10 cellular contexts compared by ENCODE assay signal in genomic region chr14:68926236-68926635, GRCh38. TPM values are rescaled to one million over a fixed set of nuclear protein-coding genes. Genes with fewer than 3 reads are reported as not detected.
A peak's percentile ranks its signal among the peaks of the same experiment; 100 is the strongest.
DNase-seq lines count a peak whose midpoint lies in the region; ATAC-seq and TF ChIP-seq lines count a peak whose summit lies in the region.
"Had no signal": no experiment of that assay in that cellular context is flagged by ENCODE, and none has a peak within 500 bp of the region (broad histone marks: within the 10 kb centered on the region; RNA-seq: fewer than 3 reads in every experiment).

No MANE protein-coding gene starts in this region.

- no peaks in the 10 kb centered on the region for H3K9me3 Mint-ChIP-seq in endodermal cell
- H3K9me3 Mint-ChIP-seq in activated T-helper 1 cell treated with anti-CD3 and anti-CD28 coated beads, Interleukin-12 subunit alpha, Interleukin-12 subunit beta, Interleukin-2, Interleukin-4 antibody, amounts not matched to agents 30 ng/mL and 10 ng/mL and 1 ng/mL, durations not matched to agents 14 hours and 24 hours and 36 hours: peaks cover 25% of the 10 kb centered on the region

- no peak overlapping the region for H4K8ac ChIP-seq in trophoblast cell (ENCODE audit: low read depth, low read length)

- H3K27ac Mint-ChIP-seq in endodermal cell: no peak overlapping the region
- no peak overlapping the region for H3K27ac Mint-ChIP-seq in activated T-helper 1 cell treated with anti-CD3 and anti-CD28 coated beads, Interleukin-12 subunit alpha, Interleukin-12 subunit beta, Interleukin-2, Interleukin-4 antibody, amounts not matched to agents 30 ng/mL and 10 ng/mL and 1 ng/mL, durations not matched to agents 14 hours and 24 hours and 36 hours

- H2AFZ ChIP-seq in SK-N-SH (ENCODE audit: low read depth) (no peak overlapping the region), trophoblast cell (ENCODE audit: insufficient read depth, low read length, poor library complexity) (no peak overlapping the region)

- no peak for TF ChIP-seq POLR2A in NB4 (IDR thresholded peaks at IDR 0.05; ENCODE audit: extremely low read depth, insufficient read length)

- no peak overlapping the region for H3K4me3 ChIP-seq in SK-N-SH (ENCODE audit: low read depth in 2 of 2, low read length in 1 of 2)
- H3K4me3 ChIP-seq in NB4 (ENCODE audit: low read depth, low read length): no peak overlapping the region
- no peak overlapping the region for H3K4me3 ChIP-seq in endodermal cell (ENCODE audit: low read length)
- no peak overlapping the region for H3K4me3 ChIP-seq in trophoblast cell (ENCODE audit: low read depth, low read length)
- H3K4me3 ChIP-seq: BLaER1 had no signal

- H3K4ac ChIP-seq in trophoblast cell (ENCODE audit: low read depth, low read length): peak overlapping the region; percentile 37

- peaks cover 100% of the 10 kb centered on the region for H3K79me2 ChIP-seq in SK-N-SH (ENCODE audit: insufficient read depth)
- H3K79me2 ChIP-seq in trophoblast cell (ENCODE audit: control insufficient read depth, insufficient read depth, low read length, poor library complexity): peaks cover 37% of the 10 kb centered on the region

- ATAC-seq in SK-N-SH treated with all-trans-retinoic acid at 6 μM for 48 hours (no peak), HG02973 (IDR thresholded peaks at IDR 0.05; ENCODE audit: unreplicated experiment) (no peak)
- ATAC-seq: activated T-cell treated with anti-CD3 and anti-CD28 coated beads, Interleukin-2, amount 50 U/mL, for 4 hours had no signal

- CTCF ChIA-PET in SK-N-SH (lab: Yijun Ruan, JAX): interaction anchor here (0.7 to 3.8 kb wide), 14 partner anchors 9 to 181 kb away, joined by 3 to 21 read pairs (median 4); no protein-coding TSS in a partner anchor

- peaks cover 23% of the 10 kb centered on the region for H3F3A ChIP-seq in SK-N-SH (replicated peaks; ENCODE audit: insufficient read depth)

- H3K23ac ChIP-seq in trophoblast cell (ENCODE audit: low read length): no peak overlapping the region

- POLR2A ChIA-PET in SK-N-SH (lab: Yijun Ruan, JAX): no interaction called here

- TF ChIP-seq RAD21 in SK-N-SH (IDR thresholded peaks at IDR 0.05; ENCODE audit: low read length): no peak

- no peak for TF ChIP-seq EP300 in SK-N-SH (IDR thresholded peaks at IDR 0.05; ENCODE audit: borderline replicate concordance in 1 of 2, low read depth in 1 of 2, low read length in 1 of 2)

- H2AK5ac ChIP-seq in trophoblast cell (ENCODE audit: low read length): no peak overlapping the region

- H4K91ac ChIP-seq in trophoblast cell (ENCODE audit: low read depth, low read length): no peak overlapping the region

- H3K4me1 ChIP-seq in SK-N-SH (ENCODE audit: control insufficient read depth in 1 of 2, insufficient read depth in 2 of 2, low read depth in 1 of 2, low read length in 1 of 2) (peaks cover 0 to 29% of the 10 kb centered on the region in 2 experiments; a peak in 2 of 4 replicates), endodermal cell (ENCODE audit: control insufficient read depth, insufficient read depth, low read length) (peaks cover 12% of the 10 kb centered on the region), trophoblast cell (ENCODE audit: control insufficient read depth in 1 of 2, insufficient read depth in 2 of 2, low read length in 2 of 2) (peaks cover 41 to 50% of the 10 kb centered on the region in 2 experiments)

- H3K27me3 Mint-ChIP-seq in endodermal cell (ENCODE audit: insufficient read depth): no peaks in the 10 kb centered on the region
- H3K27me3 Mint-ChIP-seq in activated T-helper 1 cell treated with anti-CD3 and anti-CD28 coated beads, Interleukin-12 subunit alpha, Interleukin-12 subunit beta, Interleukin-2, Interleukin-4 antibody, amounts not matched to agents 30 ng/mL and 10 ng/mL and 1 ng/mL, durations not matched to agents 14 hours and 24 hours and 36 hours (ENCODE audit: insufficient read depth): no peaks in the 10 kb centered on the region

- H3K4me1 Mint-ChIP-seq in endodermal cell: peaks cover 30% of the 10 kb centered on the region
- H3K4me1 Mint-ChIP-seq in activated T-helper 1 cell treated with anti-CD3 and anti-CD28 coated beads, Interleukin-12 subunit alpha, Interleukin-12 subunit beta, Interleukin-2, Interleukin-4 antibody, amounts not matched to agents 30 ng/mL and 10 ng/mL and 1 ng/mL, durations not matched to agents 14 hours and 24 hours and 36 hours (ENCODE audit: low read depth): peaks cover 30% of the 10 kb centered on the region

- intact Hi-C loops in activated T-helper 1 cell treated with anti-CD3 and anti-CD28 coated beads, Interleukin-12 subunit alpha, Interleukin-12 subunit beta, Interleukin-2, Interleukin-4 antibody, amounts not matched to agents 30 ng/mL and 10 ng/mL and 1 ng/mL, durations not matched to agents 14 hours and 24 hours and 36 hours (cut with micrococcal nuclease): no loop called here

- H3K36me3 ChIP-seq in SK-N-SH (replicated peaks in 1 of 2; ENCODE audit: control insufficient read depth in 1 of 2, insufficient read depth in 2 of 2, low read length in 1 of 2): peaks cover 34 to 50% of the 10 kb centered on the region in 2 experiments
- H3K36me3 ChIP-seq in endodermal cell (ENCODE audit: control insufficient read depth, insufficient read depth, low read length): peaks cover 75% of the 10 kb centered on the region
- peaks cover 36 to 55% of the 10 kb centered on the region in 2 experiments for H3K36me3 ChIP-seq in trophoblast cell (ENCODE audit: control insufficient read depth in 1 of 2, insufficient read depth in 2 of 2, low read length in 2 of 2)

- no peak overlapping the region for H2BK5ac ChIP-seq in trophoblast cell (ENCODE audit: low read depth, low read length, poor library complexity)

- no peak overlapping the region for H3K4me3 Mint-ChIP-seq in endodermal cell
- no peak overlapping the region for H3K4me3 Mint-ChIP-seq in activated T-helper 1 cell treated with anti-CD3 and anti-CD28 coated beads, Interleukin-12 subunit alpha, Interleukin-12 subunit beta, Interleukin-2, Interleukin-4 antibody, amounts not matched to agents 30 ng/mL and 10 ng/mL and 1 ng/mL, durations not matched to agents 14 hours and 24 hours and 36 hours
- H3K4me3 Mint-ChIP-seq: activated T-cell treated with anti-CD3 and anti-CD28 coated beads, Interleukin-2, amount 50 U/mL, for 4 hours had no signal

- no peak overlapping the region for H3K4me2 ChIP-seq in SK-N-SH
- H3K4me2 ChIP-seq in trophoblast cell (ENCODE audit: low read length): no peak overlapping the region
- H3K4me2 ChIP-seq: BLaER1 had no signal

- H3K79me1 ChIP-seq in trophoblast cell (ENCODE audit: low read length): peaks cover 29% of the 10 kb centered on the region

- no peak overlapping the region for H3K14ac ChIP-seq in trophoblast cell (ENCODE audit: low read length)

- H3K9me2 ChIP-seq in SK-N-SH: no peaks in the 10 kb centered on the region

- H2BK120ac ChIP-seq in trophoblast cell (ENCODE audit: insufficient read depth, low read length, poor library complexity): no peak overlapping the region

- H3K9me3 ChIP-seq in SK-N-SH (no peaks in the 10 kb centered on the region), endodermal cell (ENCODE audit: control insufficient read depth, low read length) (peaks cover 6% of the 10 kb centered on the region), trophoblast cell (ENCODE audit: insufficient read depth, low read depth, low read length) (peaks cover 6% of the 10 kb centered on the region)

- no peaks in the 10 kb centered on the region for H3K27me3 ChIP-seq in SK-N-SH (ENCODE audit: insufficient read depth)
- H3K27me3 ChIP-seq in endodermal cell (ENCODE audit: control insufficient read depth, insufficient read depth, low read length, poor library complexity, severe bottlenecking): no peaks in the 10 kb centered on the region
- H3K27me3 ChIP-seq in trophoblast cell (ENCODE audit: insufficient read depth, low read length): no peaks in the 10 kb centered on the region
- H3K27me3 ChIP-seq: BLaER1 had no signal

- H3K36me3 Mint-ChIP-seq in endodermal cell (ENCODE audit: low read depth): peaks cover 39% of the 10 kb centered on the region
- H3K36me3 Mint-ChIP-seq in activated T-helper 1 cell treated with anti-CD3 and anti-CD28 coated beads, Interleukin-12 subunit alpha, Interleukin-12 subunit beta, Interleukin-2, Interleukin-4 antibody, amounts not matched to agents 30 ng/mL and 10 ng/mL and 1 ng/mL, durations not matched to agents 14 hours and 24 hours and 36 hours (ENCODE audit: low read depth): peaks cover 16% of the 10 kb centered on the region

- no peak overlapping the region for H2BK12ac ChIP-seq in trophoblast cell (ENCODE audit: low read length)

- H4K20me1 ChIP-seq in SK-N-SH (ENCODE audit: insufficient read depth): peaks cover 100% of the 10 kb centered on the region

- TF ChIP-seq CTCF in SK-N-SH (IDR thresholded peaks at IDR 0.05) (peak; percentile 51), NB4 (IDR thresholded peaks at IDR 0.05; ENCODE audit: low read depth, low read length) (peak; percentile 69), endodermal cell (conservative IDR thresholded peaks at IDR 0.05) (peak; percentile 75)

- 100% methylated on average over 1 of the region's 1 CpG for WGBS in SK-N-SH (ENCODE audit: low lambda C conversion rate)
- 90 to 100% methylated on average over 1 of the region's 1 CpG for WGBS in endodermal cell (ENCODE audit: insufficient coverage in 1 of 2, insufficient read length in 1 of 2), 2 experiments
- WGBS in trophoblast cell (ENCODE audit: extremely low coverage, insufficient coverage, insufficient read length): no CpG with 5 or more reads among the region's 1 CpG

- H3K9ac ChIP-seq in SK-N-SH (no peak overlapping the region), endodermal cell (ENCODE audit: extremely low read depth, low read length, poor library complexity, severe bottlenecking) (no peak overlapping the region), trophoblast cell (ENCODE audit: low read length) (no peak overlapping the region)
- H3K9ac ChIP-seq: BLaER1 had no signal

- H3K27ac ChIP-seq in SK-N-SH (ENCODE audit: low read depth in 2 of 2, low read length in 1 of 2) (no peak overlapping the region), endodermal cell (ENCODE audit: low read depth, low read length) (no peak overlapping the region), trophoblast cell (ENCODE audit: low read depth, low read length) (no peak overlapping the region)
- H3K27ac ChIP-seq: BLaER1 had no signal

- no peak for DNase-seq in SK-N-SH
- peak; percentile 42 for DNase-seq in NB4 (ENCODE audit: low read depth)
- no peak for DNase-seq in endodermal cell
- DNase-seq in trophoblast cell: peak in 1 of 2 donors; percentile 38
- DNase-seq in NK-92 (lab: John Stamatoyannopoulos, UW; ENCODE audit: unreplicated experiment): no peak
- DNase-seq in activated T-helper 1 cell treated with anti-CD3 and anti-CD28 coated beads, Interleukin-12 subunit alpha, Interleukin-12 subunit beta, Interleukin-2, Interleukin-4 antibody, amounts not matched to agents 30 ng/mL and 10 ng/mL and 1 ng/mL, durations not matched to agents 14 hours and 24 hours and 36 hours (ENCODE audit: low spot score): no peak
- DNase-seq: activated T-cell treated with anti-CD3 and anti-CD28 coated beads, Interleukin-2, amount 50 U/mL, for 4 hours had no signal

- H4K12ac ChIP-seq in trophoblast cell (ENCODE audit: low read depth, low read length): no peak overlapping the region

- no peak overlapping the region for H3K18ac ChIP-seq in trophoblast cell (ENCODE audit: low read length)

RNA-seq across cellular contexts. Expression of gene ACTN1, which starts 52.9 kb away (rescaled TPM):
- 266 and 319 TPM in 2 replicates for polyA plus RNA-seq in SK-N-SH (2012; rRNA removed)
- polyA plus RNA-seq in SK-N-SH (2012; cell fraction: cytosol; rRNA removed): 144 and 218 TPM in 2 replicates
- 589 and 740 TPM in 2 replicates for polyA plus RNA-seq in SK-N-SH (2012; cell fraction: nucleus; rRNA removed)
- total RNA-seq in endodermal cell: 100 to 1,000 TPM; 190 to 275 TPM
- polyA plus RNA-seq in endodermal cell (2013, experiment 1 of 2): 115 TPM
- polyA plus RNA-seq in endodermal cell (2013, experiment 2 of 2): 126 TPM
- 427 and 440 TPM in 2 replicates for polyA plus RNA-seq in trophoblast cell (2013)
- total RNA-seq in activated T-helper 1 cell treated with anti-CD3 and anti-CD28 coated beads, Interleukin-12 subunit alpha, Interleukin-12 subunit beta, Interleukin-2, Interleukin-4 antibody, amounts not matched to agents 30 ng/mL and 10 ng/mL and 1 ng/mL, durations not matched to agents 14 hours and 24 hours and 36 hours: 27.4 and 27.9 TPM in 2 replicates
